In genomic region chr3:151837057-151837456, GRCh38 we compare ENCODE assay signal across 1 cellular context.
TF ChIP-seq lines count a peak whose summit lies in the region.

No MANE protein-coding gene starts in this region.

TF ChIP-seq in SK-N-SH treated with all-trans-retinoic acid at 6 μM for 48 hours, 23 proteins besides CTCF, POLR2A, EP300 and RAD21 (continued from another document):
- TF ChIP-seq, protein P1, sequence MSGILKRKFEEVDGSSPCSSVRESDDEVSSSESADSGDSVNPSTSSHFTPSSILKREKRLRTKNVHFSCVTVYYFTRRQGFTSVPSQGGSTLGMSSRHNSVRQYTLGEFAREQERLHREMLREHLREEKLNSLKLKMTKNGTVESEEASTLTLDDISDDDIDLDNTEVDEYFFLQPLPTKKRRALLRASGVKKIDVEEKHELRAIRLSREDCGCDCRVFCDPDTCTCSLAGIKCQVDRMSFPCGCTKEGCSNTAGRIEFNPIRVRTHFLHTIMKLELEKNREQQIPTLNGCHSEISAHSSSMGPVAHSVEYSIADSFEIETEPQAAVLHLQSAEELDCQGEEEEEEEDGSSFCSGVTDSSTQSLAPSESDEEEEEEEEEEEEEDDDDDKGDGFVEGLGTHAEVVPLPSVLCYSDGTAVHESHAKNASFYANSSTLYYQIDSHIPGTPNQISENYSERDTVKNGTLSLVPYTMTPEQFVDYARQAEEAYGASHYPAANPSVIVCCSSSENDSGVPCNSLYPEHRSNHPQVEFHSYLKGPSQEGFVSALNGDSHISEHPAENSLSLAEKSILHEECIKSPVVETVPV (CRISPR knock-in tag; IDR thresholded peaks at IDR 0.05), result no peak
